ENCODE assay signal across 16 cellular contexts in genomic region chr5:163094492-163095180, GRCh38.
A peak's percentile ranks its signal among the peaks of the same experiment; 100 is the strongest.
DNase-seq lines count a peak whose midpoint lies in the region; ATAC-seq and TF ChIP-seq lines count a peak whose summit lies in the region.
"Had no signal": no experiment of that assay in that cellular context is flagged by ENCODE, and none has a peak within 500 bp of the region (broad histone marks: within the 10 kb centered on the region; RNA-seq: fewer than 3 reads in every experiment).

No MANE protein-coding gene starts in this region.

- no peak overlapping the region for H3K4me3 Mint-ChIP-seq in endodermal cell
- H3K4me3 Mint-ChIP-seq in stimulated activated naive B cell treated with anti-CD40 and anti-IgM and Interleukin-4, amounts not matched to agents 10 μg/mL and 1 μg/mL and 100 μg/mL, for 72 hours, result no peak overlapping the region
- H3K4me3 Mint-ChIP-seq: B cell had no signal

- no peaks in the 10 kb centered on the region for H3K36me3 Mint-ChIP-seq in endodermal cell (ENCODE audit: low read depth)
- no peaks in the 10 kb centered on the region for H3K36me3 Mint-ChIP-seq in stimulated activated naive B cell treated with anti-CD40 and anti-IgM and Interleukin-4, amounts not matched to agents 10 μg/mL and 1 μg/mL and 100 μg/mL, for 72 hours

- H3K9ac ChIP-seq in endodermal cell (ENCODE audit: extremely low read depth, low read length, poor library complexity, severe bottlenecking), result no peak overlapping the region

- 57 to 73% methylated on average over 5 to 8 of the region's 8 CpGs for WGBS in endodermal cell (ENCODE audit: insufficient coverage in 1 of 2, insufficient read length in 1 of 2), 2 experiments

- no peaks in the 10 kb centered on the region for H3K4me1 ChIP-seq in endodermal cell (ENCODE audit: control insufficient read depth, insufficient read depth, low read length)
- H3K4me1 ChIP-seq: SJCRH30 had no signal

- H3K36me3 ChIP-seq in endodermal cell (ENCODE audit: control insufficient read depth, insufficient read depth, low read length), result no peaks in the 10 kb centered on the region
- H3K36me3 ChIP-seq: SJCRH30, thoracic aorta had no signal

- H3K27me3 ChIP-seq in endodermal cell (ENCODE audit: control insufficient read depth, insufficient read depth, low read length, poor library complexity, severe bottlenecking), result no peaks in the 10 kb centered on the region
- H3K27me3 ChIP-seq: SJCRH30 had no signal

- H3K9me3 Mint-ChIP-seq in endodermal cell, result no peaks in the 10 kb centered on the region
- H3K9me3 Mint-ChIP-seq in stimulated activated naive B cell treated with anti-CD40 and anti-IgM and Interleukin-4, amounts not matched to agents 10 μg/mL and 1 μg/mL and 100 μg/mL, for 72 hours, result peaks cover 0 to 2% of the 10 kb centered on the region in 2 donors

- H3K27ac Mint-ChIP-seq in endodermal cell, result no peak overlapping the region
- H3K27ac Mint-ChIP-seq in stimulated activated naive B cell treated with anti-CD40 and anti-IgM and Interleukin-4, amounts not matched to agents 10 μg/mL and 1 μg/mL and 100 μg/mL, for 72 hours, result no peak overlapping the region
- H3K27ac Mint-ChIP-seq: B cell had no signal

- H3K9me3 ChIP-seq in endodermal cell (ENCODE audit: control insufficient read depth, low read length), result no peaks in the 10 kb centered on the region
- H3K9me3 ChIP-seq: SJCRH30, thoracic aorta had no signal

- H3K27me3 Mint-ChIP-seq in endodermal cell (ENCODE audit: insufficient read depth), result no peaks in the 10 kb centered on the region
- H3K27me3 Mint-ChIP-seq in stimulated activated naive B cell treated with anti-CD40 and anti-IgM and Interleukin-4, amounts not matched to agents 10 μg/mL and 1 μg/mL and 100 μg/mL, for 72 hours, result no peaks in the 10 kb centered on the region
- H3K27me3 Mint-ChIP-seq: B cell had no signal

- no peak overlapping the region for H3K4me3 ChIP-seq in endodermal cell (ENCODE audit: low read length)
- H3K4me3 ChIP-seq: SJCRH30, thoracic aorta had no signal

- H3K4me1 Mint-ChIP-seq in endodermal cell, result no peaks in the 10 kb centered on the region
- no peaks in the 10 kb centered on the region for H3K4me1 Mint-ChIP-seq in stimulated activated naive B cell treated with anti-CD40 and anti-IgM and Interleukin-4, amounts not matched to agents 10 μg/mL and 1 μg/mL and 100 μg/mL, for 72 hours
- H3K4me1 Mint-ChIP-seq: B cell had no signal

- DNase-seq in endodermal cell (no peak), COLO668 (lab: John Stamatoyannopoulos, UW; ENCODE audit: unreplicated experiment) (no peak)
- DNase-seq in activated T-cell treated with anti-CD3 and anti-CD28 coated beads, Interleukin-2, amount 50 U/mL, for 1 hour, result no peak
- no peak for DNase-seq in stimulated activated naive B cell treated with anti-CD40 and anti-IgM and Interleukin-4, amounts not matched to agents 10 μg/mL and 1 μg/mL and 100 μg/mL, for 72 hours
- DNase-seq: activated effector memory CD4-positive, alpha-beta T cell treated with anti-CD3 and anti-CD28 coated beads, Interleukin-2, amount 50 U/mL, for 16 hours; NCI-H524 treated with DMSO at 0.1 percent for 48 hours; right cardiac atrium; SJCRH30 had no signal

- TF ChIP-seq CTCF in endodermal cell (conservative IDR thresholded peaks at IDR 0.05), result no peak

- ATAC-seq in GM18519 (IDR thresholded peaks at IDR 0.05; ENCODE audit: low FRiP score, unreplicated experiment), result peak; percentile 89
- peak; percentile 95 for ATAC-seq in GM21390 (IDR thresholded peaks at IDR 0.05; ENCODE audit: unreplicated experiment)
- peak; percentile 88 for ATAC-seq in HG02973 (IDR thresholded peaks at IDR 0.05; ENCODE audit: unreplicated experiment)
- peak; percentile 87 for ATAC-seq in HG03575 (IDR thresholded peaks at IDR 0.05; ENCODE audit: extremely low read depth, insufficient number of reproducible peaks, low FRiP score, unreplicated experiment)
- ATAC-seq in stimulated activated naive B cell treated with anti-CD40 and anti-IgM and Interleukin-4, amounts not matched to agents 10 μg/mL and 1 μg/mL and 100 μg/mL, for 72 hours (replicated peaks), result no peak
- ATAC-seq: esophagus mucosa, HCT116, right cardiac atrium had no signal

- no peak overlapping the region for H3K27ac ChIP-seq in endodermal cell (ENCODE audit: low read depth, low read length)
- H3K27ac ChIP-seq: SJCRH30, thoracic aorta had no signal

Comparison
In these comparisons a context has a peak if more than half of its experiments do, and no peak if none do; other contexts are left out.
1. ATAC-seq: peak in GM18519 (single experiment), GM21390 (single experiment), HG02973 (single experiment) and HG03575 (single experiment); none in stimulated activated naive B cell treated with anti-CD40 and anti-IgM and Interleukin-4, amounts not matched to agents 10 μg/mL and 1 μg/mL and 100 μg/mL, for 72 hours (0 of 2).